15 cellular contexts compared by ENCODE assay signal in genomic region chr9:134707731-134708671, GRCh38.
DNase-seq lines count a peak whose midpoint lies in the region; ATAC-seq and TF ChIP-seq lines count a peak whose summit lies in the region.
"Had no signal": no experiment of that assay in that cellular context is flagged by ENCODE, and none has a peak within 500 bp of the region (broad histone marks: within the 10 kb centered on the region; RNA-seq: fewer than 3 reads in every experiment).

No MANE protein-coding gene starts in this region.

- ATAC-seq in lower lobe of right lung: no peak
- no peak for ATAC-seq in HG02938 (IDR thresholded peaks at IDR 0.05; ENCODE audit: unreplicated experiment)
- ATAC-seq: GM12878, natural killer cell had no signal

- intact Hi-C loops in lower lobe of right lung (cut with DNase I) (no loop called here), spleen (cut with DNase I; ENCODE audit: low total_unique reads) (no loop called here)

- H3K4me1 ChIP-seq in lower lobe of right lung (peaks cover 25% of the 10 kb centered on the region), spleen (peaks cover 0 to 16% (median 0%) of the 10 kb centered on the region in 6 donors)

- H3K9me3 Mint-ChIP-seq in HFFc6 (no peaks in the 10 kb centered on the region), brain (peaks cover 0 to 2% (median 0%) of the 10 kb centered on the region in 5 experiments)
- H3K9me3 Mint-ChIP-seq: activated B cell treated with CpG ODN at 0.5 μM for 24 hours, natural killer cell had no signal

- DNase-seq in HFFc6 (no peak), lower lobe of right lung (no peak), spleen (no peak), NCI-H1930 (lab: John Stamatoyannopoulos, UW) (no peak), NOMO-1 (lab: John Stamatoyannopoulos, UW; ENCODE audit: unreplicated experiment in 2 of 2) (no peak), NCI-H226 (no peak)
- DNase-seq: activated B cell treated with CpG ODN at 0.5 μM for 24 hours, foreskin melanocyte, KG1, natural killer cell, SW 1271 had no signal

- peaks cover 17% of the 10 kb centered on the region for H3K36me3 Mint-ChIP-seq in HFFc6 (ENCODE audit: low read depth)
- peaks cover 1% of the 10 kb centered on the region for H3K36me3 Mint-ChIP-seq in brain
- H3K36me3 Mint-ChIP-seq: natural killer cell had no signal

- 88 to 97% (median 90%) methylated on average over 23 to 32 of the region's 32 CpGs for WGBS in spleen, 5 donors

- H3K36me3 ChIP-seq in lower lobe of right lung (no peaks in the 10 kb centered on the region), spleen (no peaks in the 10 kb centered on the region)

- no peak for TF ChIP-seq POLR2A in spleen (IDR thresholded peaks at IDR 0.05)

- H3K9me3 ChIP-seq in lower lobe of right lung (no peaks in the 10 kb centered on the region), spleen (no peaks in the 10 kb centered on the region)

- H3K27me3 Mint-ChIP-seq in HFFc6 (ENCODE audit: insufficient read depth): peaks cover 34% of the 10 kb centered on the region
- peaks cover 3% of the 10 kb centered on the region for H3K27me3 Mint-ChIP-seq in brain
- H3K27me3 Mint-ChIP-seq: activated B cell treated with CpG ODN at 0.5 μM for 24 hours had no signal

- peak overlapping the region; percentile 92 for H3K27ac Mint-ChIP-seq in HFFc6
- H3K27ac Mint-ChIP-seq in brain: peak overlapping the region; percentile 51 to 97 (median 94)
- H3K27ac Mint-ChIP-seq: activated B cell treated with CpG ODN at 0.5 μM for 24 hours, natural killer cell had no signal

- no peak overlapping the region for H3K4me3 Mint-ChIP-seq in HFFc6
- no peak overlapping the region for H3K4me3 Mint-ChIP-seq in brain
- H3K4me3 Mint-ChIP-seq: activated B cell treated with CpG ODN at 0.5 μM for 24 hours, natural killer cell had no signal

- peaks cover 60% of the 10 kb centered on the region for H3K4me1 Mint-ChIP-seq in HFFc6 (ENCODE audit: low read depth)
- peaks cover 61% of the 10 kb centered on the region for H3K4me1 Mint-ChIP-seq in brain
- H3K4me1 Mint-ChIP-seq: activated B cell treated with CpG ODN at 0.5 μM for 24 hours had no signal

- H3K27me3 ChIP-seq in lower lobe of right lung (ENCODE audit: low read depth) (no peaks in the 10 kb centered on the region), spleen (replicated peaks in 1 of 7) (peaks cover 0 to 7% (median 0%) of the 10 kb centered on the region in 7 donors)

- H3K27ac ChIP-seq in lower lobe of right lung (peak overlapping the region; percentile 73), spleen (peak overlapping the region in 5 of 8 donors; percentile 14 to 49 (median 27))
- H3K27ac ChIP-seq: C4-2B had no signal

- H3K4me3 ChIP-seq in lower lobe of right lung (no peak overlapping the region), spleen (no peak overlapping the region)
- H3K4me3 ChIP-seq: GM12878 had no signal

- no peak for TF ChIP-seq CTCF in HFFc6 (IDR thresholded peaks at IDR 0.05)
- no peak for TF ChIP-seq CTCF in brain (conservative IDR thresholded peaks at IDR 0.05)
- no peak for TF ChIP-seq CTCF in lower lobe of right lung (IDR thresholded peaks at IDR 0.05)
- TF ChIP-seq CTCF in spleen (IDR thresholded peaks at IDR 0.05 in 8 of 11, conservative IDR thresholded peaks at IDR 0.05 in 3 of 11): no peak
